27 cellular contexts compared by ENCODE assay signal in genomic region chrX:22424919-22425318, GRCh38.
"Had no signal": no experiment of that assay in that cellular context is flagged by ENCODE, and none has a peak within 500 bp of the region (broad histone marks: within the 10 kb centered on the region; RNA-seq: fewer than 3 reads in every experiment).

No MANE protein-coding gene starts in this region.

- H3K4me3 Mint-ChIP-seq: activated CD8-positive, alpha-beta T cell treated with anti-CD3 and anti-CD28 coated beads, Interleukin-2, amount 10 ng/mL, durations not matched to agents 7 days and 5 days; activated naive CD4-positive, alpha-beta T cell treated with anti-CD3 and anti-CD28 coated beads, Interleukin-2, amount 50 U/mL, for 24 hours; activated T-helper 1 cell treated with anti-CD3 and anti-CD28 coated beads, Interleukin-12 subunit alpha, Interleukin-12 subunit beta, Interleukin-2, Interleukin-4 antibody, amounts not matched to agents 30 ng/mL and 10 ng/mL and 1 ng/mL, durations not matched to agents 14 hours and 24 hours and 36 hours; T-helper 17 cell; WTC11 had no signal

- ATAC-seq: activated CD8-positive, alpha-beta T cell treated with anti-CD3 and anti-CD28 coated beads, Interleukin-2, amount 10 ng/mL, durations not matched to agents 7 days and 5 days; body of pancreas; T-helper 17 cell; WTC11 had no signal

- H3K27ac Mint-ChIP-seq: activated CD8-positive, alpha-beta T cell treated with anti-CD3 and anti-CD28 coated beads, Interleukin-2, amount 10 ng/mL, durations not matched to agents 7 days and 5 days; activated naive CD4-positive, alpha-beta T cell treated with anti-CD3 and anti-CD28 coated beads, Interleukin-2, amount 50 U/mL, for 24 hours; activated T-helper 1 cell treated with anti-CD3 and anti-CD28 coated beads, Interleukin-12 subunit alpha, Interleukin-12 subunit beta, Interleukin-2, Interleukin-4 antibody, amounts not matched to agents 30 ng/mL and 10 ng/mL and 1 ng/mL, durations not matched to agents 14 hours and 24 hours and 36 hours; T-helper 17 cell; WTC11 had no signal

- H3K9me3 Mint-ChIP-seq: activated naive CD4-positive, alpha-beta T cell treated with anti-CD3 and anti-CD28 coated beads, Interleukin-2, amount 50 U/mL, for 24 hours; activated T-helper 1 cell treated with anti-CD3 and anti-CD28 coated beads, Interleukin-12 subunit alpha, Interleukin-12 subunit beta, Interleukin-2, Interleukin-4 antibody, amounts not matched to agents 30 ng/mL and 10 ng/mL and 1 ng/mL, durations not matched to agents 14 hours and 24 hours and 36 hours; WTC11 had no signal

- H3K9me3 ChIP-seq: body of pancreas, Peyer's patch had no signal

- H3K27me3 ChIP-seq: body of pancreas, Peyer's patch had no signal

- H3K27me3 Mint-ChIP-seq: activated naive CD4-positive, alpha-beta T cell treated with anti-CD3 and anti-CD28 coated beads, Interleukin-2, amount 50 U/mL, for 24 hours; T-helper 17 cell had no signal

- H3K27ac ChIP-seq: body of pancreas, Peyer's patch had no signal

- H3K4me3 ChIP-seq: body of pancreas, Peyer's patch had no signal

- H3K36me3 ChIP-seq: Peyer's patch had no signal

- DNase-seq: activated CD4-positive, alpha-beta T cell treated with anti-CD3 and anti-CD28 coated beads for 48 hours; activated CD4-positive, alpha-beta T cell treated with anti-CD3 and anti-CD28 coated beads, Interleukin-2, amount 50 U/mL, for 4 hours; activated CD4-positive, CD25-positive, alpha-beta regulatory T cell treated with anti-CD3 and anti-CD28 coated beads, Interleukin-2, amount 50 U/mL, for 72 hours; activated CD8-positive, alpha-beta memory T cell treated with anti-CD3 and anti-CD28 coated beads, Interleukin-2, amount 50 U/mL, for 48 hours; activated CD8-positive, alpha-beta T cell treated with anti-CD3 and anti-CD28 coated beads, Interleukin-2, amount 10 ng/mL, durations not matched to agents 7 days and 5 days; activated effector memory CD4-positive, alpha-beta T cell treated with Interleukin-2 at 50 U/mL for 16 hours; activated naive CD4-positive, alpha-beta T cell; activated T-cell treated with anti-CD3 and anti-CD28 coated beads, Interleukin-2, amount 50 U/mL, for 1 hour; aorta; body of pancreas; KG1; NCI-H1092 treated with DMSO at 0.1 percent for 48 hours; NCI-H1417 treated with DMSO at 0.1 percent for 48 hours; NCI-H1694; NCI-H2029; NCI-H2107; NCI-H2171 treated with DMSO at 0.1 percent for 48 hours; NCI-H526; NCI-H82; OCI-M1; Peyer's patch; SIG-M5; T-helper 17 cell; T-helper 9 cell had no signal

- H3K4me1 Mint-ChIP-seq: activated naive CD4-positive, alpha-beta T cell treated with anti-CD3 and anti-CD28 coated beads, Interleukin-2, amount 50 U/mL, for 24 hours; T-helper 17 cell had no signal

- H3K36me3 Mint-ChIP-seq: activated naive CD4-positive, alpha-beta T cell treated with anti-CD3 and anti-CD28 coated beads, Interleukin-2, amount 50 U/mL, for 24 hours; WTC11 had no signal

- H3K4me1 ChIP-seq: body of pancreas, Peyer's patch had no signal
